ENCODE assay signal across 8 cellular contexts in the genomic region with DNA sequence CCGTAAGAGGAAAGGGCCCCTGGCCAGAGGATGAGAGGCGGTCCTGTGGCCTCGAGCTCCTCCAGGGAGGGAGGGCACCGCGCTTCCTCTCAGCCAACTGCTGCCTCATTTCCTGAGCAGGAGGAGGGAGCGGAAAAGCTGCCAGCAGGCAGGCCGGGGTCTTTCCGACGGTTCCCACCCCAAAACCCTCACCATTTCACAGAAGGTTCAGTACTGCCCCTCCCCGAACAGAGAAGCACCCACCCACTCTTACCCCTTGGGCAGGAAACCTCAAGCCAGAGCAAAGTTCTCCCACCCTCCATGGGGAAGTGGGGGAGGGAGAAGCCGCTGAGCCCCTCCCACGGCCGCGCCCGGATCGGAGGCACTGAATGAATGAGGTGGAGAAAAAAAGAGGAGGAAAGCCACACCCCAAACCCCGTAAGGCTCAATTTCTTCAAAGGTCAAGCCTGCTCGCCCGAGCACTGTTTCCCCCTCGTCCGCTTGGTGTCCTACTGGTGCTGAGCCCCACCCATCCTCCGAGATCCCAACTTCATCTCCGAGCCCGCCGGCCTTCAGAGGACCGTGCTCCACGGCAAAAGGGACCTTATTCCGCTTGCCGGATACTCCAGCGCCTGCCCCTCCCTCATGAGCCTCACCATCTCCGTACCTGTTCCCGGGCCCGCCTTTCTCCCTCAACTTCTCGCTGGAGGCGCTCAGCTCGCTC. TPM values are rescaled to one million over a fixed set of nuclear protein-coding genes. Genes with fewer than 3 reads are reported as not detected.
DNase-seq lines count a peak whose midpoint lies in the region; ATAC-seq, FAIRE-seq and TF ChIP-seq lines count a peak whose summit lies in the region.

No MANE protein-coding gene starts in this region.

- WGBS in A549 (ENCODE audit: missing lambda C conversion rate), result under 1% methylated on average over 35 of the region's 36 CpGs
- 0% methylated on average over 9 to 36 of the region's 36 CpGs for WGBS in endodermal cell (ENCODE audit: insufficient coverage in 1 of 2, insufficient read length in 1 of 2), 2 experiments

- peaks cover 50% of the 10 kb centered on the region for H3K4me1 Mint-ChIP-seq in activated CD8-positive, alpha-beta memory T cell treated with anti-CD3 and anti-CD28 coated beads, Interleukin-2, amount 10 ng/mL, durations not matched to agents 7 days and 5 days
- peaks cover 67% of the 10 kb centered on the region for H3K4me1 Mint-ChIP-seq in endodermal cell

- H3K9me3 ChIP-seq in A549 (no peaks in the 10 kb centered on the region), endodermal cell (ENCODE audit: control insufficient read depth, low read length) (no peaks in the 10 kb centered on the region)

- peak overlapping the region; percentile 99 for H3K4me3 Mint-ChIP-seq in activated CD8-positive, alpha-beta memory T cell treated with anti-CD3 and anti-CD28 coated beads, Interleukin-2, amount 10 ng/mL, durations not matched to agents 7 days and 5 days
- H3K4me3 Mint-ChIP-seq in endodermal cell, result peak overlapping the region; percentile 97

- peak overlapping the region; percentile 97 for H3K4me3 ChIP-seq in A549
- peak overlapping the region; percentile 97 for H3K4me3 ChIP-seq in endodermal cell (ENCODE audit: low read length)

- POLR2A ChIA-PET in A549 (lab: Yijun Ruan, JAX), result interaction anchor here (0.6 to 1.5 kb wide), 4 partner anchors 82 to 219 kb away, joined by 3 to 5 read pairs (median 4); partner anchors contain the start of genes CREB3L4 and SLC39A1

- no peak for FAIRE-seq in A549 (lab: Jason Lieb, UNC)

- TF ChIP-seq CTCF in A549 (IDR thresholded peaks at IDR 0.05) (no peak), endodermal cell (conservative IDR thresholded peaks at IDR 0.05) (peak; percentile 18)

- CTCF ChIA-PET in A549 (lab: Yijun Ruan, JAX), result interaction anchor here (0.6 to 0.7 kb wide), 2 partner anchors 75 to 89 kb away, joined by 3 to 4 read pairs; no protein-coding TSS in a partner anchor
- CTCF ChIA-PET in activated CD8-positive, alpha-beta memory T cell treated with anti-CD3 and anti-CD28 coated beads, Interleukin-2, amount 10 ng/mL, durations not matched to agents 7 days and 5 days (lab: Charles Lee), result interaction anchor here (0.7 to 1.6 kb wide), 7 partner anchors 16 to 153 kb away, joined by 3 to 5 read pairs (median 3); partner anchors contain the start of genes HAX1 and UBAP2L

- H3K27ac ChIP-seq in A549 (peak overlapping the region; percentile 89 to 94), endodermal cell (ENCODE audit: low read depth, low read length) (peak overlapping the region; percentile 32)

- peaks cover 58% of the 10 kb centered on the region for H3K4me1 ChIP-seq in A549
- H3K4me1 ChIP-seq in endodermal cell (ENCODE audit: control insufficient read depth, insufficient read depth, low read length), result peaks cover 17% of the 10 kb centered on the region

- no peaks in the 10 kb centered on the region for H3K9me3 Mint-ChIP-seq in activated CD8-positive, alpha-beta memory T cell treated with anti-CD3 and anti-CD28 coated beads, Interleukin-2, amount 10 ng/mL, durations not matched to agents 7 days and 5 days (ENCODE audit: low read depth)
- no peaks in the 10 kb centered on the region for H3K9me3 Mint-ChIP-seq in endodermal cell

- peak overlapping the region; percentile 98 for H3K4me2 ChIP-seq in A549

- H3K9ac ChIP-seq in endodermal cell (ENCODE audit: extremely low read depth, low read length, poor library complexity, severe bottlenecking), result peak overlapping the region; percentile 69

- no peak for TF ChIP-seq EP300 in A549 (IDR thresholded peaks at IDR 0.05)

- H3K27me3 ChIP-seq in endodermal cell (ENCODE audit: control insufficient read depth, insufficient read depth, low read length, poor library complexity, severe bottlenecking), result no peaks in the 10 kb centered on the region

- ATAC-seq in A549 (peak; percentile 51 to 68), GM18511 (IDR thresholded peaks at IDR 0.05; ENCODE audit: unreplicated experiment) (peak; percentile 59), HG03064 (IDR thresholded peaks at IDR 0.05; ENCODE audit: low read depth, unreplicated experiment) (peak; percentile 40)
- ATAC-seq in activated CD8-positive, alpha-beta memory T cell treated with anti-CD3 and anti-CD28 coated beads, Interleukin-2, amount 10 ng/mL, durations not matched to agents 7 days and 5 days, result peak; percentile 70

- H3K27me3 Mint-ChIP-seq in activated CD8-positive, alpha-beta memory T cell treated with anti-CD3 and anti-CD28 coated beads, Interleukin-2, amount 10 ng/mL, durations not matched to agents 7 days and 5 days, result peaks cover 2% of the 10 kb centered on the region
- H3K27me3 Mint-ChIP-seq in endodermal cell (ENCODE audit: insufficient read depth), result no peaks in the 10 kb centered on the region

- H3K27ac Mint-ChIP-seq in activated CD8-positive, alpha-beta memory T cell treated with anti-CD3 and anti-CD28 coated beads, Interleukin-2, amount 10 ng/mL, durations not matched to agents 7 days and 5 days, result peak overlapping the region; percentile 99
- H3K27ac Mint-ChIP-seq in endodermal cell, result peak overlapping the region; percentile 97

- TF ChIP-seq POLR2A in A549 (IDR thresholded peaks at IDR 0.05; ENCODE audit: low read length), result no peak

- TF ChIP-seq RAD21 in A549 (conservative IDR thresholded peaks at IDR 0.05 in 1 of 2, IDR thresholded peaks at IDR 0.05 in 1 of 2), result no peak

- H3K36me3 Mint-ChIP-seq in activated CD8-positive, alpha-beta memory T cell treated with anti-CD3 and anti-CD28 coated beads, Interleukin-2, amount 10 ng/mL, durations not matched to agents 7 days and 5 days, result peaks cover 40% of the 10 kb centered on the region
- H3K36me3 Mint-ChIP-seq in endodermal cell (ENCODE audit: low read depth), result peaks cover 21% of the 10 kb centered on the region

- H3K36me3 ChIP-seq in endodermal cell (ENCODE audit: control insufficient read depth, insufficient read depth, low read length), result peaks cover 15% of the 10 kb centered on the region

- DNase-seq in A549 (ENCODE audit: low read depth in 1 of 2, low spot score in 1 of 2) (peak; percentile 65 to 78), NCI-H774 (lab: John Stamatoyannopoulos, UW) (peak; percentile 61), endodermal cell (peak; percentile 83), midbrain (lab: John Stamatoyannopoulos, UW) (peak; percentile 35)
- peak; percentile 92 for DNase-seq in activated CD8-positive, alpha-beta memory T cell treated with anti-CD3 and anti-CD28 coated beads, Interleukin-2, amount 10 ng/mL, durations not matched to agents 7 days and 5 days
- DNase-seq in stimulated activated CD8-positive, alpha-beta memory T cell treated with anti-CD3 and anti-CD28 coated beads, Interleukin-2, amount 100 ng/mL, for 1 hour (ENCODE audit: low read depth in 2 of 2), result peak; percentile 13 to 35

TF ChIP-seq in A549, 52 proteins besides CTCF, POLR2A, EP300 and RAD21 (continues in another document):
- TF ChIP-seq JUNB (IDR thresholded peaks at IDR 0.05), result no peak

RNA-seq across cellular contexts. Expression of gene TPM3, which starts 9.4 kb away (rescaled TPM):
- polyA plus RNA-seq in A549 (2011; rRNA removed) (300 and 618 TPM in 2 replicates), A549 (2017; fragmentation: RNase III; extraction: RNeasy Plus Mini Kit Qiagen cat#74134 plus additional on column Dnase treatment) (495 to 510 TPM (median 500 TPM) in 3 replicates)
- 235 and 269 TPM in 2 replicates for polyA plus RNA-seq in A549 (2012; cell fraction: cytosol; rRNA removed)
- polyA plus RNA-seq in A549 (2012; cell fraction: nucleus; rRNA removed), result 154 and 174 TPM in 2 replicates
- polyA minus RNA-seq in A549 (2011; rRNA and poly(A)+ RNA removed), result 81.4 and 88.0 TPM in 2 replicates
- total RNA-seq in activated CD8-positive, alpha-beta memory T cell treated with anti-CD3 and anti-CD28 coated beads, Interleukin-2, amount 10 ng/mL, durations not matched to agents 7 days and 5 days, result 100 to 1,000 TPM; 678 to 780 TPM
- 100 to 1,000 TPM; 597 to 679 TPM for total RNA-seq in endodermal cell
- polyA plus RNA-seq in endodermal cell (2013, experiment 1 of 2), result 357 TPM
- polyA plus RNA-seq in endodermal cell (2013, experiment 2 of 2), result 371 TPM

RNA-seq across cellular contexts. Expression of gene CFAP141, which starts 23.6 kb away (rescaled TPM):
- polyA plus RNA-seq in A549 (2011; rRNA removed) (not detected in 2 replicates), A549 (2017; fragmentation: RNase III; extraction: RNeasy Plus Mini Kit Qiagen cat#74134 plus additional on column Dnase treatment) (0.37 TPM in 1 of 3 replicates, not detected in the others)
- not detected in 2 replicates for polyA plus RNA-seq in A549 (2012; cell fraction: cytosol; rRNA removed)
- polyA plus RNA-seq in A549 (2012; cell fraction: nucleus; rRNA removed), result not detected in 2 replicates
- not detected in 2 replicates for polyA minus RNA-seq in A549 (2011; rRNA and poly(A)+ RNA removed)
- not detected for total RNA-seq in activated CD8-positive, alpha-beta memory T cell treated with anti-CD3 and anti-CD28 coated beads, Interleukin-2, amount 10 ng/mL, durations not matched to agents 7 days and 5 days
- total RNA-seq in endodermal cell, result not detected
- not detected for polyA plus RNA-seq in endodermal cell (2013, experiment 1 of 2)
- polyA plus RNA-seq in endodermal cell (2013, experiment 2 of 2), result not detected

RNA-seq across cellular contexts. Expression of gene NUP210L, which starts 27.6 kb away (rescaled TPM):
- polyA plus RNA-seq in A549 (2011; rRNA removed) (not detected in 2 replicates), A549 (2017; fragmentation: RNase III; extraction: RNeasy Plus Mini Kit Qiagen cat#74134 plus additional on column Dnase treatment) (not detected in 3 replicates)
- polyA plus RNA-seq in A549 (2012; cell fraction: cytosol; rRNA removed), result not detected in 2 replicates
- polyA plus RNA-seq in A549 (2012; cell fraction: nucleus; rRNA removed), result not detected in 2 replicates
- polyA minus RNA-seq in A549 (2011; rRNA and poly(A)+ RNA removed), result 0.05 TPM in 1 of 2 replicates, not detected in the other
- total RNA-seq in activated CD8-positive, alpha-beta memory T cell treated with anti-CD3 and anti-CD28 coated beads, Interleukin-2, amount 10 ng/mL, durations not matched to agents 7 days and 5 days, result under 1 TPM in 1 of 2 experiments, not detected in 1; 0.09 TPM
- total RNA-seq in endodermal cell, result under 1 TPM; 0.07 to 0.11 TPM
- polyA plus RNA-seq in endodermal cell (2013, experiment 1 of 2), result not detected
- not detected for polyA plus RNA-seq in endodermal cell (2013, experiment 2 of 2)

RNA-seq across cellular contexts. Expression of gene UBAP2L, which starts 38.3 kb away (rescaled TPM):
- 137 and 169 TPM in 2 replicates for polyA plus RNA-seq in A549 (2011; rRNA removed)
- 133 and 171 TPM in 2 replicates for polyA plus RNA-seq in A549 (2012; cell fraction: cytosol; rRNA removed)
- 375 and 398 TPM in 2 replicates for polyA plus RNA-seq in A549 (2012; cell fraction: nucleus; rRNA removed)
- 155 to 169 TPM (median 159 TPM) in 3 replicates for polyA plus RNA-seq in A549 (2017; fragmentation: RNase III; extraction: RNeasy Plus Mini Kit Qiagen cat#74134 plus additional on column Dnase treatment)
- polyA minus RNA-seq in A549 (2011; rRNA and poly(A)+ RNA removed), result 124 and 127 TPM in 2 replicates
- total RNA-seq in activated CD8-positive, alpha-beta memory T cell treated with anti-CD3 and anti-CD28 coated beads, Interleukin-2, amount 10 ng/mL, durations not matched to agents 7 days and 5 days, result 100 to 1,000 TPM; 162 to 201 TPM
- total RNA-seq in endodermal cell, result 100 to 1,000 TPM; 198 to 224 TPM
- 144 TPM for polyA plus RNA-seq in endodermal cell (2013, experiment 1 of 2)
- polyA plus RNA-seq in endodermal cell (2013, experiment 2 of 2), result 132 TPM

Comparison
In these comparisons a context has a peak if more than half of its experiments do, and no peak if none do; other contexts are left out.
1. Peak in every context shown above with its lines: DNase-seq, ATAC-seq, H3K4me3 ChIP-seq and H3K27ac ChIP-seq.
2. DNase-seq: peak in every context shown above with its lines; median percentile 92 in activated CD8-positive, alpha-beta memory T cell treated with anti-CD3 and anti-CD28 coated beads, Interleukin-2, amount 10 ng/mL, durations not matched to agents 7 days and 5 days; 83 in endodermal cell; 72 in A549; 61 in NCI-H774; 35 in midbrain; 24 in stimulated activated CD8-positive, alpha-beta memory T cell treated with anti-CD3 and anti-CD28 coated beads, Interleukin-2, amount 100 ng/mL, for 1 hour.